23 cellular contexts compared by ENCODE assay signal in genomic region chr6:38847497-38847896, GRCh38.
"Had no signal": no experiment of that assay in that cellular context is flagged by ENCODE, and none has a peak within 500 bp of the region (broad histone marks: within the 10 kb centered on the region; RNA-seq: fewer than 3 reads in every experiment).

No MANE protein-coding gene starts in this region.

- H3K27ac Mint-ChIP-seq: activated CD4-positive, alpha-beta T cell treated with anti-CD3 and anti-CD28 coated beads, Interleukin-2, amount 10 ng/mL, durations not matched to agents 24 days and 14 days; activated T-cell treated with anti-CD3 and anti-CD28 coated beads, Interleukin-2, amount 50 U/mL, for 24 hours; T-cell had no signal

- H3K4me3 Mint-ChIP-seq: activated CD4-positive, alpha-beta T cell treated with anti-CD3 and anti-CD28 coated beads, Interleukin-2, amount 10 ng/mL, durations not matched to agents 24 days and 14 days; activated T-cell treated with anti-CD3 and anti-CD28 coated beads, Interleukin-2, amount 50 U/mL, for 24 hours; T-cell had no signal

- H3K4me1 Mint-ChIP-seq: activated CD4-positive, alpha-beta T cell treated with anti-CD3 and anti-CD28 coated beads, Interleukin-2, amount 10 ng/mL, durations not matched to agents 24 days and 14 days; T-cell had no signal

- H3K9me3 Mint-ChIP-seq: activated CD4-positive, alpha-beta T cell treated with anti-CD3 and anti-CD28 coated beads, Interleukin-2, amount 10 ng/mL, durations not matched to agents 24 days and 14 days; activated T-cell treated with anti-CD3 and anti-CD28 coated beads, Interleukin-2, amount 50 U/mL, for 24 hours; T-cell had no signal

- ATAC-seq: K562, Panc1, Right ventricle myocardium inferior, T-cell had no signal

- DNase-seq: activated CD4-positive, alpha-beta T cell treated with anti-CD3 and anti-CD28 coated beads, Interleukin-2, amount 10 ng/mL, durations not matched to agents 24 days and 14 days; activated CD4-positive, CD25-positive, alpha-beta regulatory T cell; activated CD8-positive, alpha-beta memory T cell treated with anti-CD3 and anti-CD28 coated beads, Interleukin-2, amount 50 U/mL, for 48 hours; activated effector memory CD4-positive, alpha-beta T cell treated with Interleukin-2 at 50 U/mL for 16 hours; activated naive CD4-positive, alpha-beta T cell treated with Interleukin-2 at 50 U/mL for 16 hours; activated T-cell treated with anti-CD3 and anti-CD28 coated beads, Interleukin-2, amount 50 U/mL, for 24 hours; Karpas-422; MM.1S; NCI-H1105; NCI-H1436; NCI-H1694 treated with DMSO at 0.1 percent for 48 hours; NCI-H2029 treated with DMSO at 0.1 percent for 48 hours; NCI-H510A treated with DMSO at 0.1 percent for 48 hours; NCI-H69; NK-92 treated with Interleukin-12 subunit alpha and Interleukin-12 subunit beta, amount 100 ng/mL, for 24 hours; OCI-M1; RPMI8226; T-cell; T-helper 2 cell; T1000 had no signal

- H3K36me3 Mint-ChIP-seq: T-cell had no signal
